Comparison of ENCODE assay signal across 8 cellular contexts in genomic region chr2:241950878-241951331, GRCh38.
DNase-seq lines count a peak whose midpoint lies in the region; ATAC-seq, FAIRE-seq and TF ChIP-seq lines count a peak whose summit lies in the region.

No MANE protein-coding gene starts in this region.

- no peaks in the 10 kb centered on the region for H3K36me3 ChIP-seq in Caco-2 (ENCODE audit: control insufficient read depth, insufficient read depth, low read length)
- H3K36me3 ChIP-seq in thymus (ENCODE audit: control insufficient read depth, insufficient read depth): peaks cover 3% of the 10 kb centered on the region

- H3K4me1 ChIP-seq in Caco-2 (peaks cover 8% of the 10 kb centered on the region; the same call in 1 of the 2 replicates), thymus (ENCODE audit: control insufficient read depth, insufficient read depth, low read length) (peaks cover 16% of the 10 kb centered on the region)

- CTCF ChIA-PET in Caco-2 (lab: Charles Lee): interaction anchor here (0.6 to 1.2 kb wide), 4 partner anchors 18 to 217 kb away, joined by 3 to 6 read pairs (median 4); no protein-coding TSS in a partner anchor

- intact Hi-C loops in Caco-2 (cut with micrococcal nuclease; ENCODE audit: unreplicated experiment): no loop called here

- H3K27ac Mint-ChIP-seq in Caco-2 (ENCODE audit: unreplicated experiment) (no peak overlapping the region), osteocyte (ENCODE audit: unreplicated experiment) (no peak overlapping the region)

- POLR2A ChIA-PET in Caco-2 (lab: Charles Lee): no interaction called here

- peak; percentile 78 to 81 for DNase-seq in Caco-2
- peak; percentile 88 for DNase-seq in HTR-8/SVneo (ENCODE audit: insufficient read length, low spot score)
- DNase-seq in RPMI7951 (ENCODE audit: low read depth): peak; percentile 57
- DNase-seq in activated T-helper 9 cell treated with anti-CD3 and anti-CD28 coated beads, Interleukin-2, amount 50 U/mL, for 16 hours (ENCODE audit: low read depth): peak; percentile 32
- peak; percentile 75 to 91 for DNase-seq in frontal cortex (ENCODE audit: low spot score in 2 of 2)
- DNase-seq in osteocyte (ENCODE audit: extremely low spot score, unreplicated experiment): peak; percentile 90

- no peak for ATAC-seq in GM21825 (IDR thresholded peaks at IDR 0.05; ENCODE audit: unreplicated experiment)

- TF ChIP-seq CTCF in Caco-2 (IDR thresholded peaks at IDR 0.05; ENCODE audit: insufficient read depth in 1 of 2, low read depth in 1 of 2, low read length in 1 of 2, severe bottlenecking in 1 of 2, unreplicated experiment in 1 of 2) (peak; percentile 69 to 86), osteocyte (IDR thresholded peaks at IDR 0.05) (peak; percentile 93)

- peak overlapping the region; percentile 33 for H3K4me3 Mint-ChIP-seq in Caco-2 (ENCODE audit: unreplicated experiment)
- H3K4me3 Mint-ChIP-seq in osteocyte (ENCODE audit: unreplicated experiment): no peak overlapping the region

- H3K27ac ChIP-seq in thymus (ENCODE audit: low read depth): peak overlapping the region; percentile 56

- H3K27me3 Mint-ChIP-seq in Caco-2 (ENCODE audit: insufficient read depth, unreplicated experiment) (peaks cover 6% of the 10 kb centered on the region), osteocyte (ENCODE audit: unreplicated experiment) (no peaks in the 10 kb centered on the region)

- H3K4me3 ChIP-seq in Caco-2 (ENCODE audit: low read depth, low read length): peak overlapping the region; percentile 15; the same call in 1 of the 2 replicates
- H3K4me3 ChIP-seq in thymus (ENCODE audit: low read length): no peak overlapping the region

- H3K9me3 Mint-ChIP-seq in Caco-2 (ENCODE audit: unreplicated experiment) (no peaks in the 10 kb centered on the region), osteocyte (ENCODE audit: unreplicated experiment) (no peaks in the 10 kb centered on the region)

- FAIRE-seq in HTR-8/SVneo (lab: Jason Lieb, UNC) (no peak), frontal cortex (lab: Jason Lieb, UNC) (no peak)

- H3K9me3 ChIP-seq in Caco-2 (no peaks in the 10 kb centered on the region), thymus (ENCODE audit: control insufficient read depth) (no peaks in the 10 kb centered on the region)

- no peaks in the 10 kb centered on the region for H3K4me1 Mint-ChIP-seq in Caco-2 (ENCODE audit: low read depth, unreplicated experiment)
- H3K4me1 Mint-ChIP-seq in osteocyte (ENCODE audit: unreplicated experiment): peaks cover 3% of the 10 kb centered on the region

- H3K36me3 Mint-ChIP-seq in Caco-2 (ENCODE audit: insufficient read depth, unreplicated experiment) (no peaks in the 10 kb centered on the region), osteocyte (ENCODE audit: unreplicated experiment) (no peaks in the 10 kb centered on the region)

- no TSS peak for BruUV-seq in Caco-2 (replicated peaks; lab: Mats Ljungman, UMichigan)

- 39% methylated on average over 26 of the region's 26 CpGs for WGBS in thymus

- H3K27me3 ChIP-seq in Caco-2 (replicated peaks; ENCODE audit: control insufficient read depth, insufficient read depth, low read length): no peaks in the 10 kb centered on the region
- no peaks in the 10 kb centered on the region for H3K27me3 ChIP-seq in thymus (ENCODE audit: control insufficient read depth, insufficient read depth)

Comparison
In these comparisons a context has a peak if more than half of its experiments do, and no peak if none do; other contexts are left out.
1. DNase-seq: peak in every context shown above with its lines; median percentile 90 in osteocyte; 88 in HTR-8/SVneo; 83 in frontal cortex; 80 in Caco-2; 57 in RPMI7951; 32 in activated T-helper 9 cell treated with anti-CD3 and anti-CD28 coated beads, Interleukin-2, amount 50 U/mL, for 16 hours.